In the genomic region with DNA sequence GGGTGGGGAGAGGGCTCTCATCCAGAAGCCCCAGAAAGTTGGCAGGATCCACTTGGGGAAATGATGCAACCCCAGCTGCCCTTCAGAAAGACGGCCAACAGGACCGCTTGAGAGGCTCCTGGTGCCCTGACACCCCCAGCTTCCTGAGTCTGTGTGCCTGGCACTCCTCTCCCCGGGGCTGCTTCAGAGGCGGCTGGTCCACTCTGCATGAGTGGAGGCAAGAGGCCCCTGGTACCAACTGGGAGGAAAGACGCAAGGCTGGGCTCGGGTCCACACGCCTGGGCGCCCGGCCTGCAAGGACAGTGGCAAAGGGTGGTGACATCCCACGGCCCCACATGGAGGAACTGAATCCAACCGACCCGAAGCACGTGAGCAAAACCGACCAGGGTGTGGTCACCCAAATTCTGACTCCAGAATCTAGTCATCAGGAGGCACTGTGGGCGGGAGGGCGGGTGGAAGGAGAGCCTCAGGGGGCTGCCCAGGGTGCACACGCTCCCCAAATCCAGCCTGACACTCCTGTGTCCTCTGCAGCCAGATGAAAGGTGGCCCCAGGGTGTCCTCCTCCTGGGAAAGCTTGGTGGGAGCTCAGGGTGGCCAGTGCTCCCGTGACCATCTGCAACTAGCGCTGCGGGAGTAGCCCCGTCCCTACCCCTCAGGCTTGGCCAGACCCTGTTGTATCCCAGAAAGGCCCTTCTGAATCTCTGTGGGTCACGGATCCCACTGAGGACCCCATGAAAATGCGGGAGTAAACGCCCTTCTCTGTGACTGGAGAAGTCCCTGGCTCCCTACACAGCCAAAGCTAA, we compare ENCODE assay signal across 7 cellular contexts. TPM values are rescaled to one million over a fixed set of nuclear protein-coding genes. Genes with fewer than 3 reads are reported as not detected.
DNase-seq lines count a peak whose midpoint lies in the region; ATAC-seq and TF ChIP-seq lines count a peak whose summit lies in the region.
"Had no signal": no experiment of that assay in that cellular context is flagged by ENCODE, and none has a peak within 500 bp of the region (broad histone marks: within the 10 kb centered on the region; RNA-seq: fewer than 3 reads in every experiment).

No MANE protein-coding gene starts in this region.

- H3K27ac ChIP-seq in left ventricle myocardium inferior (replicated peaks): peak overlapping the region; percentile 99
- peak overlapping the region; percentile 87 for H3K27ac ChIP-seq in upper lobe of right lung

- H3K4me1 ChIP-seq in BE2C (no peaks in the 10 kb centered on the region), left ventricle myocardium inferior (peaks cover 93% of the 10 kb centered on the region), upper lobe of right lung (peaks cover 46% of the 10 kb centered on the region)

- intact Hi-C loops in left ventricle myocardium inferior (cut with micrococcal nuclease) (no loop called here), upper lobe of right lung (cut with DNase I) (no loop called here)

- H3K36me3 ChIP-seq in BE2C: peaks cover 6% of the 10 kb centered on the region
- peaks cover 37% of the 10 kb centered on the region for H3K36me3 ChIP-seq in left ventricle myocardium inferior
- peaks cover 38% of the 10 kb centered on the region for H3K36me3 ChIP-seq in upper lobe of right lung

- ATAC-seq in upper lobe of right lung (peak; percentile 4), HG02571 (IDR thresholded peaks at IDR 0.05; ENCODE audit: unreplicated experiment) (no peak), HG02588 (IDR thresholded peaks at IDR 0.05; ENCODE audit: unreplicated experiment) (no peak)
- ATAC-seq: naive thymus-derived CD4-positive, alpha-beta T cell had no signal

- H3K9me3 ChIP-seq in BE2C (no peaks in the 10 kb centered on the region), left ventricle myocardium inferior (replicated peaks) (no peaks in the 10 kb centered on the region), upper lobe of right lung (no peaks in the 10 kb centered on the region)

- H3K27me3 ChIP-seq in BE2C (no peaks in the 10 kb centered on the region), left ventricle myocardium inferior (ENCODE audit: low read depth) (no peaks in the 10 kb centered on the region), upper lobe of right lung (no peaks in the 10 kb centered on the region)

- peak overlapping the region; percentile 44 for H3K4me3 ChIP-seq in BE2C (ENCODE audit: low read depth, low read length)
- peak overlapping the region; percentile 86 for H3K4me3 ChIP-seq in left ventricle myocardium inferior
- peak overlapping the region; percentile 88 for H3K4me3 ChIP-seq in upper lobe of right lung

- DNase-seq in BE2C (no peak), SIG-M5 treated with dmso at 0.1 percent for 504 hours (lab: John Stamatoyannopoulos, UW; ENCODE audit: unreplicated experiment) (peak; percentile 92), left ventricle myocardium inferior (peak; percentile 59), upper lobe of right lung (peak; percentile 87)

- no peak for TF ChIP-seq CTCF in BE2C (IDR thresholded peaks at IDR 0.05; ENCODE audit: low read depth, low read length)
- no peak for TF ChIP-seq CTCF in left ventricle myocardium inferior (IDR thresholded peaks at IDR 0.05; ENCODE audit: borderline replicate concordance)
- TF ChIP-seq CTCF in upper lobe of right lung (IDR thresholded peaks at IDR 0.05): no peak

RNA-seq across cellular contexts. Expression of gene RNH1, which starts 3.7 kb away (rescaled TPM):
- polyA plus RNA-seq in BE2C (2012; ENCODE audit: insufficient read depth, insufficient read length, low read depth): 200 TPM
- total RNA-seq in left ventricle myocardium inferior (142 TPM), upper lobe of right lung (245 TPM)

RNA-seq across cellular contexts. Expression of gene HRAS, which starts 32.0 kb away (rescaled TPM):
- 195 TPM for polyA plus RNA-seq in BE2C (2012; ENCODE audit: insufficient read depth, insufficient read length, low read depth)
- total RNA-seq in left ventricle myocardium inferior: 55.9 TPM
- 55.5 TPM for total RNA-seq in upper lobe of right lung

RNA-seq across cellular contexts. Expression of gene LRRC56, which starts 33.9 kb away (rescaled TPM):
- 0.42 TPM for polyA plus RNA-seq in BE2C (2012; ENCODE audit: insufficient read depth, insufficient read length, low read depth)
- 0.25 TPM for total RNA-seq in left ventricle myocardium inferior
- 3.2 TPM for total RNA-seq in upper lobe of right lung

RNA-seq across cellular contexts. Expression of gene PTDSS2, which starts 53.3 kb away (rescaled TPM):
- polyA plus RNA-seq in BE2C (2012; ENCODE audit: insufficient read depth, insufficient read length, low read depth): 22.9 TPM
- 30.2 TPM for total RNA-seq in left ventricle myocardium inferior
- 31.1 TPM for total RNA-seq in upper lobe of right lung

RNA-seq across cellular contexts. Expression of gene LMNTD2, which starts 57.2 kb away (rescaled TPM):
- not detected for polyA plus RNA-seq in BE2C (2012; ENCODE audit: insufficient read depth, insufficient read length, low read depth)
- 0.52 TPM for total RNA-seq in left ventricle myocardium inferior
- 5.9 TPM for total RNA-seq in upper lobe of right lung
